In genomic region chr20:52349806-52350205, GRCh38 we compare ENCODE assay signal across 23 cellular contexts.
"Had no signal": no experiment of that assay in that cellular context is flagged by ENCODE, and none has a peak within 500 bp of the region (broad histone marks: within the 10 kb centered on the region; RNA-seq: fewer than 3 reads in every experiment).

No MANE protein-coding gene starts in this region.

- DNase-seq: hypothalamus; immature natural killer cell; kidney; left ventricle myocardium inferior; naive thymus-derived CD8-positive, alpha-beta T cell; occipital lobe; psoas muscle; stimulated activated CD4-positive, alpha-beta T cell treated with anti-CD3 and anti-CD28 coated beads, Interleukin-12 subunit alpha, Interleukin-12 subunit beta, amount 100 ng/mL, for 4 hours; stimulated activated CD4-positive, alpha-beta T cell treated with anti-CD3 and anti-CD28 coated beads, Interleukin-15, amount 100 ng/mL, for 24 hours; stimulated activated CD4-positive, alpha-beta T cell treated with anti-CD3 and anti-CD28 coated beads, Interleukin-2, amount 100 ng/mL, for 24 hours; stimulated activated CD4-positive, alpha-beta T cell treated with anti-CD3 and anti-CD28 coated beads, Interleukin-4, amount 100 ng/mL, for 1 hour; stimulated activated naive B cell treated with anti-CD40 and anti-IgM and Interleukin-4, amounts not matched to agents 10 μg/mL and 1 μg/mL and 100 μg/mL, for 72 hours; stimulated activated naive CD8-positive, alpha-beta T cell treated with anti-CD3 and anti-CD28 coated beads, Interleukin-15, Interleukin-2, amounts not matched to agents 100 U/mL and 50 U/mL, for 24 hours; stomach; testis; transverse colon; upper lobe of left lung had no signal

- H3K9ac ChIP-seq: parathyroid adenoma had no signal

- H3K27me3 ChIP-seq: neutrophil, stomach, testis, thyroid gland, transverse colon, upper lobe of left lung, vagina had no signal

- H3K9me3 ChIP-seq: neutrophil, psoas muscle, testis, thyroid gland, upper lobe of left lung, vagina had no signal

- H2AFZ ChIP-seq: parathyroid adenoma had no signal

- H3K4me1 ChIP-seq: left ventricle myocardium inferior, parathyroid adenoma, psoas muscle, stomach, testis, thyroid gland, transverse colon, upper lobe of left lung, vagina had no signal

- H3K4me3 ChIP-seq: left ventricle myocardium inferior, lung, psoas muscle, skin epidermis, stomach, testis, thyroid gland, transverse colon, upper lobe of left lung, vagina had no signal

- H3K27ac ChIP-seq: left ventricle myocardium inferior, neutrophil, parathyroid adenoma, psoas muscle, skin epidermis, stomach, testis, thyroid gland, transverse colon, upper lobe of left lung, vagina had no signal

- H3K36me3 ChIP-seq: left ventricle myocardium inferior, neutrophil, stomach, thyroid gland, transverse colon, upper lobe of left lung, vagina had no signal

- H3K79me2 ChIP-seq: parathyroid adenoma had no signal
